ENCODE assay signal across 21 cellular contexts in the genomic region with DNA sequence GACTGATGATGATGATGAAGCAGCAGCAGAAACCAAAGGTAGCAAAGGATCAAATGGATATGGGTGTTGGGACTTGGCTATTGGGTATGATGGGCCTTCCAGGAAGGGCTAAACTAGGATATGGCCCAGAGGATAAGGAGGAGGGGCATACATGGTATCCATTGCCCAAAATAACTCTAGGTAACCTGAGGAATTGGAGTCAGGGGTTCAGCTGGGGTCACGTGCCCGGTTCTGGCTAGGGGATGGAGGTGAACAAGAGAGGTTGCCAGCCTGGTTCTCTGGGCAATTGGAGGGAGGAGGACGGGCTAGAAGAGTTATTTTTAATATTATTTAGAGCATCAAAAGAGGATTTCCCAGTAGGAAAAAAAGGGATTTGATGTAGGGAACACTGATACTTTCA. TPM values are rescaled to one million over a fixed set of nuclear protein-coding genes. Genes with fewer than 3 reads are reported as not detected.
"Had no signal": no experiment of that assay in that cellular context is flagged by ENCODE, and none has a peak within 500 bp of the region (broad histone marks: within the 10 kb centered on the region; RNA-seq: fewer than 3 reads in every experiment).

No MANE protein-coding gene starts in this region.

- H3K27ac Mint-ChIP-seq: activated B cell treated with CpG ODN at 0.5 μM for 24 hours; activated CD4-positive, alpha-beta T cell treated with anti-CD3 and anti-CD28 coated beads, Interleukin-2, amount 10 ng/mL, durations not matched to agents 24 days and 14 days; activated T-helper 2 cell treated with anti-CD3 and anti-CD28 coated beads, Interferon-gamma antibody, Interleukin-2, Interleukin-4, amounts not matched to agents 10 μg/mL and 5 μg/mL and 100 μg/mL, durations not matched to agents 14 hours and 24 hours and 36 hours; endodermal cell; T-helper 1 cell treated with Interleukin-12 subunit alpha and Interleukin-12 subunit beta and Interleukin-4 antibody, amounts not matched to agents 30 μg/mL and 1 μg/mL, for 36 hours had no signal

- H3K4me3 ChIP-seq: heart left ventricle, prostate gland, right lobe of liver, upper lobe of right lung had no signal

- H3K27ac ChIP-seq: heart left ventricle, prostate gland, right lobe of liver, upper lobe of right lung had no signal

- H3K4me3 Mint-ChIP-seq: activated B cell treated with CpG ODN at 0.5 μM for 24 hours; activated CD4-positive, alpha-beta T cell treated with anti-CD3 and anti-CD28 coated beads, Interleukin-2, amount 10 ng/mL, durations not matched to agents 24 days and 14 days; central memory CD8-positive, alpha-beta T cell; endodermal cell; T-helper 1 cell treated with Interleukin-12 subunit alpha and Interleukin-12 subunit beta and Interleukin-4 antibody, amounts not matched to agents 30 μg/mL and 1 μg/mL, for 36 hours had no signal

- H3K9me3 ChIP-seq: heart left ventricle, prostate gland, right lobe of liver, upper lobe of right lung had no signal

- H3K9me3 Mint-ChIP-seq: activated B cell treated with CpG ODN at 0.5 μM for 24 hours; activated CD4-positive, alpha-beta T cell treated with anti-CD3 and anti-CD28 coated beads, Interleukin-2, amount 10 ng/mL, durations not matched to agents 24 days and 14 days; activated T-helper 2 cell treated with anti-CD3 and anti-CD28 coated beads, Interferon-gamma antibody, Interleukin-2, Interleukin-4, amounts not matched to agents 10 μg/mL and 5 μg/mL and 100 μg/mL, durations not matched to agents 14 hours and 24 hours and 36 hours; brain; central memory CD8-positive, alpha-beta T cell; endodermal cell; T-helper 1 cell treated with Interleukin-12 subunit alpha and Interleukin-12 subunit beta and Interleukin-4 antibody, amounts not matched to agents 30 μg/mL and 1 μg/mL, for 36 hours had no signal

- DNase-seq: activated B cell treated with CpG ODN at 0.5 μM for 24 hours; activated CD4-positive, alpha-beta T cell treated with anti-CD3 and anti-CD28 coated beads, Interleukin-2, amount 10 ng/mL, durations not matched to agents 24 days and 14 days; activated CD8-positive, alpha-beta memory T cell treated with anti-CD3 and anti-CD28 coated beads for 24 hours; activated naive CD4-positive, alpha-beta T cell treated with anti-CD3 and anti-CD28 coated beads, Interleukin-2, amount 50 U/mL, for 16 hours; amniotic stem cell; endodermal cell; heart left ventricle; left ventricle myocardium superior; nucleus accumbens; right lobe of liver; stimulated activated CD4-positive, alpha-beta T cell treated with anti-CD3 and anti-CD28 coated beads, Interleukin-4, amount 100 ng/mL, for 1 hour; stimulated activated CD8-positive, alpha-beta memory T cell treated with anti-CD3 and anti-CD28 coated beads, Interleukin-4, amount 100 ng/mL, for 48 hours; stimulated activated naive CD8-positive, alpha-beta T cell treated with anti-CD3 and anti-CD28 coated beads, Interleukin-15, Interleukin-2, amounts not matched to agents 100 U/mL and 50 U/mL, for 24 hours; upper lobe of right lung had no signal

- H3K36me3 ChIP-seq: prostate gland had no signal

- H3K27me3 ChIP-seq: heart left ventricle, right lobe of liver, upper lobe of right lung had no signal

- H3K27me3 Mint-ChIP-seq: activated B cell treated with CpG ODN at 0.5 μM for 24 hours; activated CD4-positive, alpha-beta T cell treated with anti-CD3 and anti-CD28 coated beads, Interleukin-2, amount 10 ng/mL, durations not matched to agents 24 days and 14 days; central memory CD8-positive, alpha-beta T cell had no signal

RNA-seq across cellular contexts. Expression of gene SLC39A5, which starts 31.1 kb away (rescaled TPM):
- total RNA-seq: esophagus mucosa, fibroblast of villous mesenchyme, heart left ventricle, left ventricle myocardium superior, prostate gland had no signal
